24 cellular contexts compared by ENCODE assay signal in the genomic region with DNA sequence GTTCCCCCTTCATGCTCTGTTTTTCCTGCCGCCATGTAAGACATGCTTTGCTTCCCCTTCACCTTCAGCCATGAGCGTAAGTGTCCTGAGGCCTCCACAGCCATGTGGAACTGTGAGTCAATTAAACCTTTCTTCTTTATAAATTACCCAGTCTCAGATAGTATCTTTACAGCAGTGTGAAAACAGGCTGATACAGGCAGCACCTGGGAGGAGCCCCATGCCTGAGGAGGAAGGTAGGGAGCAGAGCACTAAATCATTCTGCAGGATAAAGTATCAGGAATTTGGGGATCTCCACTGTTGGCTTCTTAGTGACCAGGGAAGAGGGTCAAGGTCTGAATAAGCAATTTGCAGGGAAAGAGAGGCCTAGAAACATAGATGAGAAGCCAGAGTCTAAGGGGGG.
A peak's percentile ranks its signal among the peaks of the same experiment; 100 is the strongest.
DNase-seq lines count a peak whose midpoint lies in the region; ATAC-seq, FAIRE-seq and TF ChIP-seq lines count a peak whose summit lies in the region.
"Had no signal": no experiment of that assay in that cellular context is flagged by ENCODE, and none has a peak within 500 bp of the region (broad histone marks: within the 10 kb centered on the region; RNA-seq: fewer than 3 reads in every experiment).

No MANE protein-coding gene starts in this region.

- H3K27me3 ChIP-seq in bronchial epithelial cell (ENCODE audit: control insufficient read depth, insufficient read depth, low read length) (no peaks in the 10 kb centered on the region), foreskin keratinocyte (no peaks in the 10 kb centered on the region)
- H3K27me3 ChIP-seq: BE2C; BLaER1 treated with 17β-estradiol and CSF1 and Interleukin-3, amounts not matched to agents 10 nM and 100 nM had no signal

- intact Hi-C loops in posterior vena cava (cut with DNase I): no loop called here

- H3K36me3 ChIP-seq in bronchial epithelial cell (ENCODE audit: control insufficient read depth, insufficient read depth, low read length): no peaks in the 10 kb centered on the region
- H3K36me3 ChIP-seq: BE2C; BLaER1 treated with 17β-estradiol and CSF1 and Interleukin-3, amounts not matched to agents 10 nM and 100 nM; HAP-1 had no signal

- no peak overlapping the region for H3K27ac ChIP-seq in foreskin keratinocyte
- H3K27ac ChIP-seq: A549 had no signal

- FAIRE-seq in bronchial epithelial cell (lab: Jason Lieb, UNC): no peak
- FAIRE-seq: A549, D721Med, GM12891, GM18507, H54 had no signal

- peaks cover 5% of the 10 kb centered on the region for H3K4me1 ChIP-seq in foreskin keratinocyte
- H3K4me1 ChIP-seq: A549, BE2C, HAP-1 had no signal

- peak; percentile 16 for DNase-seq in activated effector memory CD4-positive, alpha-beta T cell treated with anti-CD3 and anti-CD28 coated beads, Interleukin-2, amount 50 U/mL, for 16 hours
- DNase-seq in activated effector memory CD4-positive, alpha-beta T cell treated with Interleukin-2 at 50 U/mL for 16 hours: no peak
- peak; percentile 32 for DNase-seq in bronchial epithelial cell (ENCODE audit: low read depth)
- DNase-seq in foreskin keratinocyte: peak; percentile 55 to 73
- DNase-seq in posterior vena cava (ENCODE audit: low spot score): peak; percentile 10
- DNase-seq in foreskin melanocyte: no peak
- DNase-seq: 8988T; ACHN; AML-193; BE2C; CD4-positive, alpha-beta T cell; CD8-positive, alpha-beta memory T cell; DMS79 treated with DMSO at 0.1 percent for 48 hours; GF-D8; GOT3; HFFc6 had no signal

- peak; percentile 53 for ATAC-seq in foreskin keratinocyte
- no peak for ATAC-seq in GM18519 (IDR thresholded peaks at IDR 0.05; ENCODE audit: low FRiP score, unreplicated experiment)
- ATAC-seq: A549 had no signal

- no peak overlapping the region for H3K4me3 ChIP-seq in bronchial epithelial cell (ENCODE audit: low read depth, low read length)
- H3K4me3 ChIP-seq: A549; BLaER1 treated with 17β-estradiol and CSF1 and Interleukin-3, amounts not matched to agents 10 nM and 100 nM; HAP-1 had no signal

- no peak for TF ChIP-seq CTCF in bronchial epithelial cell (IDR thresholded peaks at IDR 0.05; ENCODE audit: insufficient read depth, low read length, severe bottlenecking)
- TF ChIP-seq CTCF in foreskin keratinocyte (conservative IDR thresholded peaks at IDR 0.05): no peak

Comparison
In these comparisons a context has a peak if more than half of its experiments do, and no peak if none do; other contexts are left out.
1. DNase-seq: peak in activated effector memory CD4-positive, alpha-beta T cell treated with anti-CD3 and anti-CD28 coated beads, Interleukin-2, amount 50 U/mL, for 16 hours (single experiment), bronchial epithelial cell (single experiment), foreskin keratinocyte (2 of 2) and posterior vena cava (single experiment); none in activated effector memory CD4-positive, alpha-beta T cell treated with Interleukin-2 at 50 U/mL for 16 hours (single experiment) and foreskin melanocyte (single experiment).